ENCODE assay signal across 15 cellular contexts in the genomic region with DNA sequence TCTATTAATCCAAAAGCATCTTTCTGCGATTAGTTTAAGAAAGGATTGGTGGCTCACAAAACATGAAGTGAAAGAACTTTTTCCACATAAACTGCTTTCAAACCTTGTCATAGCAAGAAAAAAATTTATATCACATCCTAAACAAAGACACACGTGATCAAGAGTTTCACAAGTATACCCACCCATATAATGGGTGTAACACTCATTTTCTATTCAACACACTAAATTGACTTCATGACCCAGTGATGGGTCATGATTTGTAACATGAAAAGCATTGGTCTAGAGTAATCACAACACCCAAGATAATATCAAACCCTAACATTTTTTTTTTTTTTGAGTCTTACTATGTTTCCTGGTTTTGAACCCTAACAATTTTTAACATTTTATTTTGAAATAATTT. TPM values are rescaled to one million over a fixed set of nuclear protein-coding genes. Genes with fewer than 3 reads are reported as not detected.
A peak's percentile ranks its signal among the peaks of the same experiment; 100 is the strongest.
DNase-seq lines count a peak whose midpoint lies in the region; TF ChIP-seq lines count a peak whose summit lies in the region.
"Had no signal": no experiment of that assay in that cellular context is flagged by ENCODE, and none has a peak within 500 bp of the region (broad histone marks: within the 10 kb centered on the region; RNA-seq: fewer than 3 reads in every experiment).

No MANE protein-coding gene starts in this region.

- H3K4me1 Mint-ChIP-seq in activated T-cell treated with anti-CD3 and anti-CD28 coated beads, Interleukin-2, amount 50 U/mL, for 24 hours (ENCODE audit: low read depth): peaks cover 14% of the 10 kb centered on the region
- H3K4me1 Mint-ChIP-seq in CD8-positive, alpha-beta memory T cell: peaks cover 0 to 11% (median 4%) of the 10 kb centered on the region in 3 donors
- peaks cover 6% of the 10 kb centered on the region for H3K4me1 Mint-ChIP-seq in T-helper 2 cell treated with Interferon-gamma antibody and Interleukin-4, amounts not matched to agents 5 μg/mL and 100 μg/mL, for 36 hours (ENCODE audit: low read depth)
- H3K4me1 Mint-ChIP-seq in endothelial cell (ENCODE audit: unreplicated experiment): peaks cover 25% of the 10 kb centered on the region

- H3K27me3 ChIP-seq in CD8-positive, alpha-beta memory T cell (ENCODE audit: insufficient read depth, low read length, poor library complexity, severe bottlenecking): no peaks in the 10 kb centered on the region

- no peaks in the 10 kb centered on the region for H3K9me3 ChIP-seq in CD8-positive, alpha-beta memory T cell (ENCODE audit: low read length)
- H3K9me3 ChIP-seq: A549 had no signal

- POLR2A ChIA-PET in CD8-positive, alpha-beta memory T cell (lab: Charles Lee): no interaction called here

- H3K36me3 Mint-ChIP-seq in activated T-cell treated with anti-CD3 and anti-CD28 coated beads, Interleukin-2, amount 50 U/mL, for 24 hours (ENCODE audit: low read depth): peaks cover 100% of the 10 kb centered on the region
- peaks cover 0 to 97% (median 23%) of the 10 kb centered on the region in 3 donors for H3K36me3 Mint-ChIP-seq in CD8-positive, alpha-beta memory T cell
- H3K36me3 Mint-ChIP-seq in T-helper 2 cell treated with Interferon-gamma antibody and Interleukin-4, amounts not matched to agents 5 μg/mL and 100 μg/mL, for 36 hours (ENCODE audit: low read depth): peaks cover 78% of the 10 kb centered on the region
- peaks cover 43% of the 10 kb centered on the region for H3K36me3 Mint-ChIP-seq in endothelial cell (ENCODE audit: low read depth, unreplicated experiment)

- CTCF ChIA-PET in CD8-positive, alpha-beta memory T cell (lab: Charles Lee): no interaction called here

- DNase-seq in activated T-cell treated with anti-CD3 and anti-CD28 coated beads, Interleukin-2, amount 50 U/mL, for 24 hours: no peak
- DNase-seq in activated T-cell treated with anti-CD3 and anti-CD28 coated beads for 4 hours (no peak), endothelial cell (ENCODE audit: low spot score) (no peak), NCI-H1105 treated with DMSO at 0.1 percent for 48 hours (lab: John Stamatoyannopoulos, UW) (no peak), NCI-H69 (lab: John Stamatoyannopoulos, UW) (no peak)
- DNase-seq in CD8-positive, alpha-beta memory T cell: no peak
- DNase-seq in T-helper 2 cell treated with Interferon-gamma antibody and Interleukin-4, amounts not matched to agents 5 μg/mL and 100 μg/mL, for 36 hours (ENCODE audit: low spot score): no peak
- DNase-seq in stimulated activated naive CD4-positive, alpha-beta T cell (lab: John Stamatoyannopoulos, UW): no peak
- DNase-seq: CD4-positive, alpha-beta memory T cell; KBM-7; NCI-H1417 treated with DMSO at 0.1 percent for 48 hours; NCI-H187 treated with DMSO at 0.1 percent for 48 hours; NCI-H2227 treated with DMSO at 0.1 percent for 48 hours; NCI-H510A treated with DMSO at 0.1 percent for 48 hours had no signal

- no peaks in the 10 kb centered on the region for H3K27me3 Mint-ChIP-seq in activated T-cell treated with anti-CD3 and anti-CD28 coated beads, Interleukin-2, amount 50 U/mL, for 24 hours
- H3K27me3 Mint-ChIP-seq in CD8-positive, alpha-beta memory T cell: no peaks in the 10 kb centered on the region
- no peaks in the 10 kb centered on the region for H3K27me3 Mint-ChIP-seq in T-helper 2 cell treated with Interferon-gamma antibody and Interleukin-4, amounts not matched to agents 5 μg/mL and 100 μg/mL, for 36 hours (ENCODE audit: low read depth)
- peaks cover 2% of the 10 kb centered on the region for H3K27me3 Mint-ChIP-seq in endothelial cell (ENCODE audit: unreplicated experiment)
- H3K27me3 Mint-ChIP-seq: CD4-positive, alpha-beta memory T cell had no signal

- no peaks in the 10 kb centered on the region for H3K9me3 Mint-ChIP-seq in activated T-cell treated with anti-CD3 and anti-CD28 coated beads, Interleukin-2, amount 50 U/mL, for 24 hours
- no peaks in the 10 kb centered on the region for H3K9me3 Mint-ChIP-seq in CD8-positive, alpha-beta memory T cell
- H3K9me3 Mint-ChIP-seq in T-helper 2 cell treated with Interferon-gamma antibody and Interleukin-4, amounts not matched to agents 5 μg/mL and 100 μg/mL, for 36 hours: no peaks in the 10 kb centered on the region
- H3K9me3 Mint-ChIP-seq in endothelial cell (ENCODE audit: unreplicated experiment): no peaks in the 10 kb centered on the region
- H3K9me3 Mint-ChIP-seq: CD4-positive, alpha-beta memory T cell had no signal

- H3K27ac Mint-ChIP-seq in activated T-cell treated with anti-CD3 and anti-CD28 coated beads, Interleukin-2, amount 50 U/mL, for 24 hours: peak overlapping the region; percentile 50
- H3K27ac Mint-ChIP-seq in CD8-positive, alpha-beta memory T cell: peak overlapping the region in 5 of 8 donors; percentile 1 to 49 (median 36)
- peak overlapping the region; percentile 49 for H3K27ac Mint-ChIP-seq in T-helper 2 cell treated with Interferon-gamma antibody and Interleukin-4, amounts not matched to agents 5 μg/mL and 100 μg/mL, for 36 hours
- peak overlapping the region; percentile 94 for H3K27ac Mint-ChIP-seq in endothelial cell (ENCODE audit: unreplicated experiment)

- H3K4me1 ChIP-seq in CD8-positive, alpha-beta memory T cell (ENCODE audit: insufficient read depth, low read length): no peaks in the 10 kb centered on the region
- H3K4me1 ChIP-seq: A549 had no signal

- no peak overlapping the region for H3K4me3 ChIP-seq in CD8-positive, alpha-beta memory T cell (ENCODE audit: low read length)
- H3K4me3 ChIP-seq: A549 had no signal

- H3K27ac ChIP-seq in CD8-positive, alpha-beta memory T cell (ENCODE audit: low read depth, low read length): no peak overlapping the region
- H3K27ac ChIP-seq: A549 had no signal

- TF ChIP-seq CTCF in endothelial cell (IDR thresholded peaks at IDR 0.05; ENCODE audit: unreplicated experiment): no peak

- peaks cover 67% of the 10 kb centered on the region for H3K36me3 ChIP-seq in CD8-positive, alpha-beta memory T cell (ENCODE audit: insufficient read depth, low read length)

- H3K4me3 Mint-ChIP-seq in activated T-cell treated with anti-CD3 and anti-CD28 coated beads, Interleukin-2, amount 50 U/mL, for 24 hours: no peak overlapping the region
- H3K4me3 Mint-ChIP-seq in CD8-positive, alpha-beta memory T cell: no peak overlapping the region
- H3K4me3 Mint-ChIP-seq in T-helper 2 cell treated with Interferon-gamma antibody and Interleukin-4, amounts not matched to agents 5 μg/mL and 100 μg/mL, for 36 hours: no peak overlapping the region
- H3K4me3 Mint-ChIP-seq in endothelial cell (ENCODE audit: unreplicated experiment): no peak overlapping the region
- H3K4me3 Mint-ChIP-seq: CD4-positive, alpha-beta memory T cell had no signal

RNA-seq across cellular contexts. Expression of a gene that starts 17.6 kb away (rescaled TPM):
- 10 to 100 TPM; 81.9 to 82.5 TPM for total RNA-seq in CD8-positive, alpha-beta memory T cell
- polyA plus RNA-seq in CD8-positive, alpha-beta memory T cell: 63.4 TPM
- total RNA-seq in endothelial cell (ENCODE audit: unreplicated experiment): 101 TPM

RNA-seq across cellular contexts. Expression of a gene that starts 29.7 kb away (rescaled TPM):
- 10 to 100 TPM; 59.6 to 60.0 TPM for total RNA-seq in CD8-positive, alpha-beta memory T cell
- polyA plus RNA-seq in CD8-positive, alpha-beta memory T cell: 25.5 TPM
- 35.8 TPM for total RNA-seq in endothelial cell (ENCODE audit: unreplicated experiment)

RNA-seq across cellular contexts. Expression of a gene that starts 32.6 kb away (rescaled TPM):
- total RNA-seq in CD8-positive, alpha-beta memory T cell: 100 to 1,000 TPM; 203 to 209 TPM
- polyA plus RNA-seq in CD8-positive, alpha-beta memory T cell: 107 TPM
- 80.5 TPM for total RNA-seq in endothelial cell (ENCODE audit: unreplicated experiment)

Comparison
In these comparisons a context has a peak if more than half of its experiments do, and no peak if none do; other contexts are left out.
1. H3K27ac Mint-ChIP-seq: peak in every context shown above with its lines; median percentile 94 in endothelial cell; 50 in activated T-cell treated with anti-CD3 and anti-CD28 coated beads, Interleukin-2, amount 50 U/mL, for 24 hours; 49 in T-helper 2 cell treated with Interferon-gamma antibody and Interleukin-4, amounts not matched to agents 5 μg/mL and 100 μg/mL, for 36 hours; 36 in CD8-positive, alpha-beta memory T cell.